ENCODE assay signal across 8 cellular contexts in the genomic region with DNA sequence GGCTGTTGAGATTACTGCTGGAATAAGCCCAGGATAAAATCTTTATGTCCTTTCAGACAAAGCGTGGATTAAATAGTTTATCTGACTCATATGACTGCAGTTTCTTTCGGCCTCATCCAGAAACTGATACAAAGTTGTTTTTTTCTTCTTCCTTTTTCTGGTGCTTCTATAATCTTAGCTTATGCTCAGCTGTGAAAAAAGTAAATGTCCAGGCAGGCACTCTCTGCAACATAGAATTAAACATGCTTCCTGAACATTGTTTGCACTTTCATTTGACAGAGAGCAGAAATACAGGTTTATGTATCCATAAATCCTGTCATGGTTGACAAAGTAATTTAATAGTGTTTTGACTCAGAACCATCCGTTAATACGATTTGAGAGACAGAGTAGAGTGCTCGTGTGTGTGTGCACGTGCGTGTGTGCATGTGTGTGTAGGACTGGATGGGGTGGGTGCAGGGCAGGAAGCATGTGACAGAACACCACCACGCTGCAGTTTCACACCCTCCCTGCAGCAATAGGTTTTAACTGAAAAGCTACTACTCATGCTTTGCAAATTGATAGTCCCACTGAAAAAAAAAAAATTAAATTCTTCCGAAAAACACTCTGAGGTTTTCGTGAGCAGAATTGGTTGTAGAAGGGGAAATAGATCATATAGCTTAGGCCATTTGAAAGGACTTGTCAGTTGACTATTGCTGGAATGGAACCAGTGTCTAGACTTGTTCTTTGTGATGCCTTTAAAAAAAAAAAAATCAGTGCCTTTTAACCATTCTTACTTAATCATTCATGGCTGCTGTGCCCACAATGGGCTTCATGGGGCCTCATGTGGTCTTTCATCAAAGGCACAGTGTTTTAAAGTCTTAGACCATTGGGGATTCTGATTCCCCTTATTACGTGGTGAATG.
A peak's percentile ranks its signal among the peaks of the same experiment; 100 is the strongest.
DNase-seq lines count a peak whose midpoint lies in the region; ATAC-seq and TF ChIP-seq lines count a peak whose summit lies in the region.

No MANE protein-coding gene starts in this region.

- no peaks in the 10 kb centered on the region for H3K79me1 ChIP-seq in trophoblast cell (ENCODE audit: low read length)

- H3K36me3 ChIP-seq in mammary epithelial cell (ENCODE audit: insufficient read depth, low read length), result no peaks in the 10 kb centered on the region
- no peaks in the 10 kb centered on the region for H3K36me3 ChIP-seq in muscle layer of colon (ENCODE audit: insufficient read depth, low read length)
- H3K36me3 ChIP-seq in suprapubic skin, result no peaks in the 10 kb centered on the region
- peaks cover 0 to 2% of the 10 kb centered on the region in 2 experiments for H3K36me3 ChIP-seq in trophoblast cell (ENCODE audit: control insufficient read depth in 1 of 2, insufficient read depth in 2 of 2, low read length in 2 of 2)

- TF ChIP-seq EP300 in suprapubic skin (IDR thresholded peaks at IDR 0.05), result no peak

- no TSS peak for BruUV-seq in mammary epithelial cell (replicated peaks; lab: Mats Ljungman, UMichigan)

- no peak overlapping the region for H2AK5ac ChIP-seq in trophoblast cell (ENCODE audit: low read length)

- H4K12ac ChIP-seq in trophoblast cell (ENCODE audit: low read depth, low read length), result no peak overlapping the region

- peak; percentile 89 for ATAC-seq in GM21423 (IDR thresholded peaks at IDR 0.05; ENCODE audit: unreplicated experiment)
- peak; percentile 91 to 98 (median 96) for ATAC-seq in T-cell (replicated peaks in 1 of 4)

- intact Hi-C loops in mammary epithelial cell (cut with micrococcal nuclease), result no loop called here

- TF ChIP-seq CTCF in mammary epithelial cell (conservative IDR thresholded peaks at IDR 0.05 in 1 of 2, IDR thresholded peaks at IDR 0.05 in 1 of 2; ENCODE audit: extremely low read depth in 1 of 2, insufficient read depth in 1 of 2, low read depth in 1 of 2, low read length in 2 of 2), result no peak
- no peak for TF ChIP-seq CTCF in suprapubic skin (IDR thresholded peaks at IDR 0.05)

- H3K18ac ChIP-seq in trophoblast cell (ENCODE audit: low read length), result no peak overlapping the region

- no peaks in the 10 kb centered on the region for H3K9me3 Mint-ChIP-seq in T-cell

- H3K4me1 Mint-ChIP-seq in T-cell, result peaks cover 53 to 60% (median 58%) of the 10 kb centered on the region in 3 donors

- H2AFZ ChIP-seq in mammary epithelial cell (ENCODE audit: low read depth, low read length) (no peak overlapping the region), trophoblast cell (ENCODE audit: insufficient read depth, low read length, poor library complexity) (no peak overlapping the region)

- peak overlapping the region; percentile 47 for H3K27ac ChIP-seq in mammary epithelial cell (ENCODE audit: insufficient read depth, low read depth, low read length)
- peak overlapping the region; percentile 75 for H3K27ac ChIP-seq in muscle layer of colon (ENCODE audit: low read depth, low read length)
- peak overlapping the region; percentile 74 for H3K27ac ChIP-seq in suprapubic skin
- no peak overlapping the region for H3K27ac ChIP-seq in trophoblast cell (ENCODE audit: low read depth, low read length)

- H2BK120ac ChIP-seq in trophoblast cell (ENCODE audit: insufficient read depth, low read length, poor library complexity), result no peak overlapping the region

- H2BK12ac ChIP-seq in trophoblast cell (ENCODE audit: low read length), result no peak overlapping the region

- no peak overlapping the region for H4K8ac ChIP-seq in trophoblast cell (ENCODE audit: low read depth, low read length)

- H3K23ac ChIP-seq in trophoblast cell (ENCODE audit: low read length), result no peak overlapping the region

- DNase-seq in DMS153 treated with DMSO at 0.1 percent for 48 hours (lab: John Stamatoyannopoulos, UW; ENCODE audit: unreplicated experiment) (peak; percentile 92), T-cell (peak in 33 of 34 experiments; percentile 14 to 63 (median 46)), mammary epithelial cell (peak; percentile 17), suprapubic skin (ENCODE audit: low spot score in 2 of 2) (no peak), trophoblast cell (no peak)
- DNase-seq in Jurkat, Clone E6-1 (ENCODE audit: low read depth, low spot score), result peak; percentile 38

- H4K91ac ChIP-seq in trophoblast cell (ENCODE audit: low read depth, low read length), result no peak overlapping the region

- 37% methylated on average over 11 of the region's 11 CpGs for WGBS in mammary epithelial cell (ENCODE audit: low coverage, missing lambda C conversion rate)
- WGBS in suprapubic skin, result 17% methylated on average over 11 of the region's 11 CpGs
- no CpG with 5 or more reads among the region's 11 CpGs for WGBS in trophoblast cell (ENCODE audit: extremely low coverage, insufficient coverage, insufficient read length)

- in situ Hi-C loops in mammary epithelial cell (cut with MboI; ENCODE audit: low sequenced_read_pairs in 2 of 2), result no loop called here

- no peak overlapping the region for H3K4me3 ChIP-seq in Jurkat, Clone E6-1 (ENCODE audit: low read length)
- H3K4me3 ChIP-seq in mammary epithelial cell (replicated peaks in 1 of 3; ENCODE audit: insufficient read depth in 1 of 3, low read depth in 2 of 3, low read length in 3 of 3) (no peak overlapping the region), muscle layer of colon (ENCODE audit: low read depth in 1 of 2, low read length in 2 of 2) (peak overlapping the region in 1 of 2 donors; percentile 24), suprapubic skin (no peak overlapping the region), trophoblast cell (ENCODE audit: low read depth, low read length) (no peak overlapping the region)

- H3K27me3 ChIP-seq in mammary epithelial cell (ENCODE audit: insufficient read depth, low read length), result no peaks in the 10 kb centered on the region
- H3K27me3 ChIP-seq in muscle layer of colon (ENCODE audit: control insufficient read depth in 1 of 2, insufficient read depth in 2 of 2, low read length in 2 of 2), result no peaks in the 10 kb centered on the region
- H3K27me3 ChIP-seq in suprapubic skin, result no peaks in the 10 kb centered on the region
- H3K27me3 ChIP-seq in trophoblast cell (ENCODE audit: insufficient read depth, low read length), result no peaks in the 10 kb centered on the region

- POLR2A ChIA-PET in T-cell (lab: Charles Lee), result interaction anchor here in 1 of 2 donors (0.6 kb wide), 1 partner anchor 21 kb away, joined by 3 read pairs; no protein-coding TSS in a partner anchor

- dilution Hi-C loops in mammary epithelial cell (cut with HindIII; ENCODE audit: low sequenced_read_pairs), result no loop called here

- H4K20me1 ChIP-seq in mammary epithelial cell (ENCODE audit: insufficient read depth, low read length), result no peaks in the 10 kb centered on the region

- H3K79me2 ChIP-seq in mammary epithelial cell (ENCODE audit: insufficient read depth, low read length), result peaks cover 31% of the 10 kb centered on the region
- no peaks in the 10 kb centered on the region for H3K79me2 ChIP-seq in trophoblast cell (ENCODE audit: control insufficient read depth, insufficient read depth, low read length, poor library complexity)

- H2BK5ac ChIP-seq in trophoblast cell (ENCODE audit: low read depth, low read length, poor library complexity), result no peak overlapping the region

- no peaks in the 10 kb centered on the region for H3K9me3 ChIP-seq in mammary epithelial cell (replicated peaks; ENCODE audit: insufficient read depth, low read length)
- H3K9me3 ChIP-seq in muscle layer of colon (ENCODE audit: low read length), result no peaks in the 10 kb centered on the region
- no peaks in the 10 kb centered on the region for H3K9me3 ChIP-seq in suprapubic skin
- H3K9me3 ChIP-seq in trophoblast cell (ENCODE audit: insufficient read depth, low read depth, low read length), result no peaks in the 10 kb centered on the region

- peak overlapping the region; percentile 32 to 70 (median 68) for H3K4me3 Mint-ChIP-seq in T-cell

- H3K9ac ChIP-seq in mammary epithelial cell (ENCODE audit: insufficient read depth, low read length) (peak overlapping the region; percentile 0), muscle layer of colon (ENCODE audit: low read length) (no peak overlapping the region), trophoblast cell (ENCODE audit: low read length) (no peak overlapping the region)

- H3K14ac ChIP-seq in trophoblast cell (ENCODE audit: low read length), result no peak overlapping the region

- H3K4me1 ChIP-seq in mammary epithelial cell (ENCODE audit: insufficient read depth, low read length), result peaks cover 23% of the 10 kb centered on the region
- peaks cover 94% of the 10 kb centered on the region for H3K4me1 ChIP-seq in muscle layer of colon (ENCODE audit: insufficient read depth, low read length)
- H3K4me1 ChIP-seq in suprapubic skin, result peaks cover 71% of the 10 kb centered on the region
- H3K4me1 ChIP-seq in trophoblast cell (ENCODE audit: control insufficient read depth in 1 of 2, insufficient read depth in 2 of 2, low read length in 2 of 2), result no peaks in the 10 kb centered on the region

- peak overlapping the region; percentile 50 for H3K4me2 ChIP-seq in mammary epithelial cell (ENCODE audit: insufficient read depth, low read depth, low read length)
- no peak overlapping the region for H3K4me2 ChIP-seq in trophoblast cell (ENCODE audit: low read length)

- peak overlapping the region; percentile 41 to 70 for H3K27ac Mint-ChIP-seq in T-cell

- CTCF ChIA-PET in T-cell (lab: Charles Lee) (interaction anchor here in 1 of 2 donors (0.7 to 0.9 kb wide), 2 partner anchors 15 to 67 kb away, joined by 4 to 5 read pairs; no protein-coding TSS in a partner anchor), mammary epithelial cell (lab: Charles Lee; ENCODE audit: low non-redundant PET) (no interaction called here)

- H3K27me3 Mint-ChIP-seq in T-cell, result no peaks in the 10 kb centered on the region

- TF ChIP-seq POLR2A in suprapubic skin (IDR thresholded peaks at IDR 0.05), result no peak

- no peak overlapping the region for H3K4ac ChIP-seq in trophoblast cell (ENCODE audit: low read depth, low read length)

- peaks cover 4% of the 10 kb centered on the region for H3K36me3 Mint-ChIP-seq in T-cell

Comparison
In these comparisons a context has a peak if more than half of its experiments do, and no peak if none do; other contexts are left out.
1. DNase-seq: peak in DMS153 treated with DMSO at 0.1 percent for 48 hours (single experiment), Jurkat, Clone E6-1 (single experiment), T-cell (33 of 34) and mammary epithelial cell (single experiment); none in suprapubic skin (0 of 2) and trophoblast cell (0 of 2).